8 cellular contexts compared by ENCODE assay signal in the genomic region with DNA sequence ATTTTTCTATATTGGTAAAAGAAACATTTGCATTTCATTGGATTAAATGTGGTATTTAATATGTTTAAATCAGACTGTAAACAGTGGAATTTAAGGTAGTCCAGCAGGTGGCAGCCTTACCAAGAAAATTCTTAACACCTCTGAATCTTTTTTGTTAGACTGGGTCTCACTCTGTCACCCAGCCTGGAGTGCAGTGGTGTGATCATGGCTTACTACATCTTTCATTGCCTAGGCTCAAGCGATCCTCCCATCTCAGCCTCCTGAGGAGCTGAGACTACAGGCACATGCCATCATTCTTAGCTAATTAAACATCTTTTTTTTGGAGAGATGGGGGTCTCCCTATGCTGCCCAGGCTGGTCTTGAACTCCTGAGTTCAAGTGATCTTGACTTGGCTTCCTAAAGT.
A peak's percentile ranks its signal among the peaks of the same experiment; 100 is the strongest.
DNase-seq lines count a peak whose midpoint lies in the region; ATAC-seq and TF ChIP-seq lines count a peak whose summit lies in the region.

No MANE protein-coding gene starts in this region.

- no peaks in the 10 kb centered on the region for H3K9me2 ChIP-seq in PC-3 (replicated peaks; ENCODE audit: low read length)

- H3K79me2 ChIP-seq in PC-3 (ENCODE audit: low read length): no peaks in the 10 kb centered on the region

- no peaks in the 10 kb centered on the region for H3K4me1 ChIP-seq in PC-3 (ENCODE audit: insufficient read depth, low read length)

- H3K4me2 ChIP-seq in PC-3 (ENCODE audit: low read length): no peak overlapping the region

- no peaks in the 10 kb centered on the region for H4K20me1 ChIP-seq in PC-3 (ENCODE audit: low read length)

- H3K27me3 ChIP-seq in PC-3 (ENCODE audit: low read length): no peaks in the 10 kb centered on the region

- POLR2A ChIA-PET in PC-3 (lab: Charles Lee; ENCODE audit: unreplicated experiment): no interaction called here

- H3K27ac ChIP-seq in PC-3 (ENCODE audit: low read length): no peak overlapping the region

- peak; percentile 60; the same call in 1 of the 2 replicates for ATAC-seq in PC-3
- ATAC-seq in HG03045 (IDR thresholded peaks at IDR 0.05; ENCODE audit: unreplicated experiment): no peak
- ATAC-seq in HG02571 (IDR thresholded peaks at IDR 0.05; ENCODE audit: unreplicated experiment): no peak

- H3K9me3 ChIP-seq in PC-3 (ENCODE audit: low read length): no peaks in the 10 kb centered on the region

- no peak overlapping the region for H3K9ac ChIP-seq in PC-3 (ENCODE audit: low read length)

- no peak overlapping the region for H3K4me3 ChIP-seq in PC-3 (ENCODE audit: low read length)

- peak; percentile 59 for TF ChIP-seq CTCF in PC-3 (conservative IDR thresholded peaks at IDR 0.05; ENCODE audit: low read depth, low read length)

- no peaks in the 10 kb centered on the region; the same call in 1 of the 2 replicates for H3K36me3 ChIP-seq in PC-3 (ENCODE audit: low read depth, low read length)

- no peaks in the 10 kb centered on the region for H3F3A ChIP-seq in PC-3 (ENCODE audit: low read length, unreplicated experiment)

- H2AFZ ChIP-seq in PC-3 (ENCODE audit: low read length): no peak overlapping the region

- DNase-seq in DMS 273 (lab: John Stamatoyannopoulos, UW; ENCODE audit: unreplicated experiment): peak; percentile 75
- DNase-seq in HS-27A (ENCODE audit: low read depth): peak; percentile 20
- DNase-seq in PC-3: peak; percentile 61
- peak; percentile 41 for DNase-seq in activated naive CD4-positive, alpha-beta T cell treated with anti-CD3 and anti-CD28 coated beads, Interleukin-2, amount 50 U/mL, for 16 hours
- DNase-seq in hippocampal formation (lab: John Stamatoyannopoulos, UW): peak; percentile 2 to 21
- peak; percentile 5 to 22 (median 14) for DNase-seq in stimulated activated CD4-positive, alpha-beta T cell treated with anti-CD3 and anti-CD28 coated beads, Interleukin-1b, Interleukin-23, amount 100 ng/mL, for 24 hours (ENCODE audit: low read depth in 4 of 4, low spot score in 1 of 4)

- intact Hi-C loops in PC-3 (cut with micrococcal nuclease): loop anchor here (1.0 kb wide), 2 partner anchors 468 to 486 kb away; no protein-coding TSS in a partner anchor

- CTCF ChIA-PET in PC-3 (lab: Charles Lee): no interaction called here

- no TSS peak for BruUV-seq in PC-3 (replicated peaks; lab: Mats Ljungman, UMichigan)

Comparison
In these comparisons a context has a peak if more than half of its experiments do, and no peak if none do; other contexts are left out.
1. DNase-seq: peak in every context shown above with its lines; median percentile 75 in DMS 273; 61 in PC-3; 41 in activated naive CD4-positive, alpha-beta T cell treated with anti-CD3 and anti-CD28 coated beads, Interleukin-2, amount 50 U/mL, for 16 hours; 20 in HS-27A; 14 in stimulated activated CD4-positive, alpha-beta T cell treated with anti-CD3 and anti-CD28 coated beads, Interleukin-1b, Interleukin-23, amount 100 ng/mL, for 24 hours; 12 in hippocampal formation.